30 cellular contexts compared by ENCODE assay signal in genomic region chr15:86903642-86904421, GRCh38.
"Had no signal": no experiment of that assay in that cellular context is flagged by ENCODE, and none has a peak within 500 bp of the region (broad histone marks: within the 10 kb centered on the region; RNA-seq: fewer than 3 reads in every experiment).

No MANE protein-coding gene starts in this region.

- ATAC-seq: activated CD8-positive, alpha-beta T cell treated with anti-CD3 and anti-CD28 coated beads for 36 hours; activated T-cell treated with anti-CD3 and anti-CD28 coated beads, Interleukin-2, amount 50 U/mL, for 72 hours; activated T-helper 17 cell treated with anti-CD3 and anti-CD28 coated beads, Interleukin-2, amount 50 U/mL, for 72 hours; Panc1 had no signal

- DNase-seq: activated CD4-positive, alpha-beta T cell treated with anti-CD3 and anti-CD28 coated beads, Interleukin-2, amount 10 ng/mL, durations not matched to agents 24 days and 14 days; activated CD4-positive, alpha-beta T cell treated with anti-CD3 and anti-CD28 coated beads, Interleukin-2, amount 50 U/mL, for 4 hours; activated CD8-positive, alpha-beta T cell treated with anti-CD3 and anti-CD28 coated beads for 36 hours; activated effector memory CD4-positive, alpha-beta T cell treated with anti-CD3 and anti-CD28 coated beads, Interleukin-2, amount 50 U/mL, for 16 hours; activated naive CD4-positive, alpha-beta T cell; activated naive CD4-positive, alpha-beta T cell treated with anti-CD3 and anti-CD28 coated beads, Interleukin-2, amount 50 U/mL, for 16 hours; activated naive CD8-positive, alpha-beta T cell treated with anti-CD3 and anti-CD28 coated beads for 36 hours; activated T-cell treated with anti-CD3 and anti-CD28 coated beads, Interleukin-2, amount 50 U/mL, for 1 hour; activated T-cell treated with anti-CD3 and anti-CD28 coated beads, Interleukin-2, amount 50 U/mL, for 72 hours; amniotic stem cell; aorta; brain microvascular endothelial cell; central memory CD4-positive, alpha-beta T cell; Karpas-422; KBM-7; NCI-H1092 treated with DMSO at 0.1 percent for 48 hours; NCI-H1417; NCI-H187 treated with DMSO at 0.1 percent for 48 hours; NCI-H2081 treated with DMSO at 0.1 percent for 48 hours; NCI-H226; NCI-H446 treated with DMSO at 0.1 percent for 48 hours; NCI-H524; SHP77 treated with DMSO at 0.1 percent for 48 hours; SW 1271; T-helper 1 cell; T-helper 2 cell; T-helper 9 cell; WERI-Rb-1 had no signal

- H3K4me3 Mint-ChIP-seq: activated CD4-positive, alpha-beta T cell treated with anti-CD3 and anti-CD28 coated beads, Interleukin-2, amount 10 ng/mL, durations not matched to agents 24 days and 14 days; activated CD8-positive, alpha-beta T cell treated with anti-CD3 and anti-CD28 coated beads for 36 hours; activated naive CD8-positive, alpha-beta T cell treated with anti-CD3 and anti-CD28 coated beads for 36 hours; activated T-cell treated with anti-CD3 and anti-CD28 coated beads, Interleukin-2, amount 50 U/mL, for 72 hours; activated T-helper 17 cell treated with anti-CD3 and anti-CD28 coated beads, Interleukin-2, amount 50 U/mL, for 72 hours had no signal

- H3K9me3 Mint-ChIP-seq: activated CD4-positive, alpha-beta T cell treated with anti-CD3 and anti-CD28 coated beads, Interleukin-2, amount 10 ng/mL, durations not matched to agents 24 days and 14 days; activated CD8-positive, alpha-beta T cell treated with anti-CD3 and anti-CD28 coated beads for 36 hours; activated naive CD8-positive, alpha-beta T cell treated with anti-CD3 and anti-CD28 coated beads for 36 hours; activated T-helper 17 cell treated with anti-CD3 and anti-CD28 coated beads, Interleukin-2, amount 50 U/mL, for 72 hours had no signal

- H3K36me3 Mint-ChIP-seq: activated naive CD8-positive, alpha-beta T cell treated with anti-CD3 and anti-CD28 coated beads for 36 hours had no signal

- H3K36me3 ChIP-seq: brain microvascular endothelial cell, WERI-Rb-1 had no signal

- H3K27ac ChIP-seq: brain microvascular endothelial cell, WERI-Rb-1 had no signal

- H3K27ac Mint-ChIP-seq: activated CD4-positive, alpha-beta T cell treated with anti-CD3 and anti-CD28 coated beads, Interleukin-2, amount 10 ng/mL, durations not matched to agents 24 days and 14 days; activated CD8-positive, alpha-beta T cell treated with anti-CD3 and anti-CD28 coated beads for 36 hours; activated naive CD8-positive, alpha-beta T cell treated with anti-CD3 and anti-CD28 coated beads for 36 hours; activated T-cell treated with anti-CD3 and anti-CD28 coated beads, Interleukin-2, amount 50 U/mL, for 72 hours; activated T-helper 17 cell treated with anti-CD3 and anti-CD28 coated beads, Interleukin-2, amount 50 U/mL, for 72 hours had no signal

- H3K27me3 Mint-ChIP-seq: activated CD4-positive, alpha-beta T cell treated with anti-CD3 and anti-CD28 coated beads, Interleukin-2, amount 10 ng/mL, durations not matched to agents 24 days and 14 days had no signal

- H3K4me1 Mint-ChIP-seq: activated CD4-positive, alpha-beta T cell treated with anti-CD3 and anti-CD28 coated beads, Interleukin-2, amount 10 ng/mL, durations not matched to agents 24 days and 14 days; activated naive CD8-positive, alpha-beta T cell treated with anti-CD3 and anti-CD28 coated beads for 36 hours; activated T-helper 17 cell treated with anti-CD3 and anti-CD28 coated beads, Interleukin-2, amount 50 U/mL, for 72 hours had no signal

- H3K27me3 ChIP-seq: brain microvascular endothelial cell had no signal
